19 cellular contexts compared by ENCODE assay signal in genomic region chr5:35821513-35821912, GRCh38. TPM values are rescaled to one million over a fixed set of nuclear protein-coding genes. Genes with fewer than 3 reads are reported as not detected.
A peak's percentile ranks its signal among the peaks of the same experiment; 100 is the strongest.
DNase-seq lines count a peak whose midpoint lies in the region; ATAC-seq and FAIRE-seq lines count a peak whose summit lies in the region.
"Had no signal": no experiment of that assay in that cellular context is flagged by ENCODE, and none has a peak within 500 bp of the region (broad histone marks: within the 10 kb centered on the region; RNA-seq: fewer than 3 reads in every experiment).

No MANE protein-coding gene starts in this region.

- peaks cover under 1% of the 10 kb centered on the region for H3K36me3 Mint-ChIP-seq in activated T-cell treated with anti-CD3 and anti-CD28 coated beads, Interleukin-2, amount 50 U/mL, for 4 hours (ENCODE audit: insufficient read depth)
- peaks cover 8% of the 10 kb centered on the region for H3K36me3 Mint-ChIP-seq in T-helper 1 cell treated with Interleukin-12 subunit alpha and Interleukin-12 subunit beta and Interleukin-4 antibody, amounts not matched to agents 30 μg/mL and 1 μg/mL, for 36 hours (ENCODE audit: low read depth)
- peaks cover 14 to 24% of the 10 kb centered on the region in 2 donors for H3K36me3 Mint-ChIP-seq in activated naive CD4-positive, alpha-beta T cell treated with anti-CD3 and anti-CD28 coated beads, Interleukin-2, amount 50 U/mL, for 72 hours
- H3K36me3 Mint-ChIP-seq: memory B cell had no signal

- DNase-seq in activated T-cell treated with anti-CD3 and anti-CD28 coated beads, Interleukin-2, amount 50 U/mL, for 4 hours, result peak; percentile 26
- no peak for DNase-seq in activated T-cell treated with anti-CD3 and anti-CD28 coated beads, Interleukin-2, amount 50 U/mL, for 48 hours
- peak in 1 of 2 donors; percentile 55 for DNase-seq in activated naive CD4-positive, alpha-beta T cell treated with anti-CD3 and anti-CD28 coated beads, Interleukin-2, amount 50 U/mL, for 72 hours (ENCODE audit: low spot score in 2 of 2)
- DNase-seq in stimulated activated CD8-positive, alpha-beta memory T cell treated with anti-CD3 and anti-CD28 coated beads, Interleukin-4, amount 100 ng/mL, for 48 hours, result peak; percentile 66
- DNase-seq in RCC 7860 (ENCODE audit: low spot score), result no peak
- no peak for DNase-seq in AML-193 (lab: John Stamatoyannopoulos, UW)
- DNase-seq: ACHN, glutamatergic neuron, NCI-H1092, NCI-H187 treated with DMSO at 0.1 percent for 48 hours, NCI-H2227 treated with DMSO at 0.1 percent for 48 hours, NCI-H748 treated with DMSO at 0.1 percent for 48 hours had no signal

- peak overlapping the region; percentile 84 for H3K27ac Mint-ChIP-seq in T-helper 1 cell treated with Interleukin-12 subunit alpha and Interleukin-12 subunit beta and Interleukin-4 antibody, amounts not matched to agents 30 μg/mL and 1 μg/mL, for 36 hours
- peak overlapping the region; percentile 91 to 97 for H3K27ac Mint-ChIP-seq in activated naive CD4-positive, alpha-beta T cell treated with anti-CD3 and anti-CD28 coated beads, Interleukin-2, amount 50 U/mL, for 72 hours
- H3K27ac Mint-ChIP-seq: dendritic cell treated with granulocyte-macrophage colony-stimulating factor and Interleukin-4, amounts not matched to agents 40 ng/mL and 50 ng/mL, for 4 days; memory B cell had no signal

- H3K4me3 Mint-ChIP-seq in activated T-cell treated with anti-CD3 and anti-CD28 coated beads, Interleukin-2, amount 50 U/mL, for 4 hours, result no peak overlapping the region
- H3K4me3 Mint-ChIP-seq in T-helper 1 cell treated with Interleukin-12 subunit alpha and Interleukin-12 subunit beta and Interleukin-4 antibody, amounts not matched to agents 30 μg/mL and 1 μg/mL, for 36 hours, result no peak overlapping the region
- H3K4me3 Mint-ChIP-seq: dendritic cell treated with granulocyte-macrophage colony-stimulating factor and Interleukin-4, amounts not matched to agents 40 ng/mL and 50 ng/mL, for 4 days; memory B cell had no signal

- H3K4me1 Mint-ChIP-seq in activated T-cell treated with anti-CD3 and anti-CD28 coated beads, Interleukin-2, amount 50 U/mL, for 4 hours (ENCODE audit: low read depth), result peaks cover 79% of the 10 kb centered on the region
- H3K4me1 Mint-ChIP-seq in T-helper 1 cell treated with Interleukin-12 subunit alpha and Interleukin-12 subunit beta and Interleukin-4 antibody, amounts not matched to agents 30 μg/mL and 1 μg/mL, for 36 hours (ENCODE audit: low read depth), result peaks cover 68% of the 10 kb centered on the region
- H3K4me1 Mint-ChIP-seq: memory B cell had no signal

- ATAC-seq in activated T-cell treated with anti-CD3 and anti-CD28 coated beads, Interleukin-2, amount 50 U/mL, for 4 hours, result peak; percentile 72 to 74
- ATAC-seq in activated naive CD4-positive, alpha-beta T cell treated with anti-CD3 and anti-CD28 coated beads, Interleukin-2, amount 50 U/mL, for 72 hours, result peak; percentile 78 to 81
- no peak for ATAC-seq in HG02759 (IDR thresholded peaks at IDR 0.05; ENCODE audit: unreplicated experiment)
- ATAC-seq: SK-N-SH treated with all-trans-retinoic acid at 6 μM for 48 hours had no signal

- no peak for FAIRE-seq in RCC 7860 (lab: Jason Lieb, UNC)
- FAIRE-seq: H1, urothelium cell line had no signal

- no peaks in the 10 kb centered on the region for H3K27me3 Mint-ChIP-seq in activated T-cell treated with anti-CD3 and anti-CD28 coated beads, Interleukin-2, amount 50 U/mL, for 4 hours (ENCODE audit: low read depth)
- H3K27me3 Mint-ChIP-seq in T-helper 1 cell treated with Interleukin-12 subunit alpha and Interleukin-12 subunit beta and Interleukin-4 antibody, amounts not matched to agents 30 μg/mL and 1 μg/mL, for 36 hours (ENCODE audit: low read depth), result no peaks in the 10 kb centered on the region

- peaks cover 15% of the 10 kb centered on the region for H3K9me3 Mint-ChIP-seq in activated T-cell treated with anti-CD3 and anti-CD28 coated beads, Interleukin-2, amount 50 U/mL, for 4 hours
- peaks cover 5% of the 10 kb centered on the region for H3K9me3 Mint-ChIP-seq in T-helper 1 cell treated with Interleukin-12 subunit alpha and Interleukin-12 subunit beta and Interleukin-4 antibody, amounts not matched to agents 30 μg/mL and 1 μg/mL, for 36 hours
- H3K9me3 Mint-ChIP-seq in activated naive CD4-positive, alpha-beta T cell treated with anti-CD3 and anti-CD28 coated beads, Interleukin-2, amount 50 U/mL, for 72 hours, result peaks cover 15 to 16% of the 10 kb centered on the region in 2 donors
- H3K9me3 Mint-ChIP-seq: dendritic cell treated with granulocyte-macrophage colony-stimulating factor and Interleukin-4, amounts not matched to agents 40 ng/mL and 50 ng/mL, for 4 days; memory B cell had no signal

RNA-seq across cellular contexts. Expression of gene IL7R, which starts 35.2 kb away (rescaled TPM):
- total RNA-seq in activated T-cell treated with anti-CD3 and anti-CD28 coated beads, Interleukin-2, amount 50 U/mL, for 4 hours, result 10 to 100 TPM; 53.5 to 65.8 (median 54.7) TPM
- 100 to 1,000 TPM; 309 to 314 TPM for total RNA-seq in activated naive CD4-positive, alpha-beta T cell treated with anti-CD3 and anti-CD28 coated beads, Interleukin-2, amount 50 U/mL, for 72 hours
- total RNA-seq: H1 had no signal

Comparison
In these comparisons a context has a peak if more than half of its experiments do, and no peak if none do; other contexts are left out.
1. DNase-seq: peak in activated T-cell treated with anti-CD3 and anti-CD28 coated beads, Interleukin-2, amount 50 U/mL, for 4 hours (single experiment) and stimulated activated CD8-positive, alpha-beta memory T cell treated with anti-CD3 and anti-CD28 coated beads, Interleukin-4, amount 100 ng/mL, for 48 hours (single experiment); none in activated T-cell treated with anti-CD3 and anti-CD28 coated beads, Interleukin-2, amount 50 U/mL, for 48 hours (0 of 2), RCC 7860 (single experiment) and AML-193 (0 of 2).
2. RNA of gene IL7R, which starts 35.2 kb away (total RNA-seq): 309 to 314 TPM in activated naive CD4-positive, alpha-beta T cell treated with anti-CD3 and anti-CD28 coated beads, Interleukin-2, amount 50 U/mL, for 72 hours; 53.5 to 65.8 TPM in activated T-cell treated with anti-CD3 and anti-CD28 coated beads, Interleukin-2, amount 50 U/mL, for 4 hours; every median in the first group is over 4 times any median in the second.